8 cellular contexts compared by ENCODE assay signal in the genomic region with DNA sequence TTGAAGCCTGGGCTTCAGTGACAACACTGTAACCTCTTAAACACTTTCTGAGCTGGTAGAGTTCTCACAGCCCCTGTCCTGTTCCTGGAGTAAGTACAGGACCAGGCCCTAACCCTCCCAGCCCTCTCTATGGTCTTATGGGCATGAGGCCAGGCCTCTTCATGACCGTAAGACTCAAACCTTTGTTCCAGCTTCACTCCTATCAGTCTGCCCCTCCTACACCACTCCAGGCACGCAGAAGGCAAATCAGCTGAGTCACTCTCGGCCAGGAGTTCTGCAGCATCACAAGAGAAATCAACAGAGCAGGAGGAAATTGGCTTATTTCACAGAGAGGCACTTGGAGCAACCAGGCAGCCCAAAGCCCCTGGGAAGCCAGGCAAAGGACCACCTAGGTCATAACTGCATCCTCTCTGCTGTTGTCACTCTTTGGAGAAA. TPM values are rescaled to one million over a fixed set of nuclear protein-coding genes. Genes with fewer than 3 reads are reported as not detected.
DNase-seq lines count a peak whose midpoint lies in the region; ATAC-seq and TF ChIP-seq lines count a peak whose summit lies in the region.

No MANE protein-coding gene starts in this region.

- H3K4me3 Mint-ChIP-seq in MCF 10A (ENCODE audit: unreplicated experiment) (no peak overlapping the region), neural progenitor cell (no peak overlapping the region)
- no peak overlapping the region for H3K4me3 Mint-ChIP-seq in stimulated activated memory B cell treated with anti-CD40 and anti-IgM and Interleukin-4, amounts not matched to agents 10 μg/mL and 1 μg/mL and 100 μg/mL, for 72 hours

- H3K4me2 ChIP-seq in neural progenitor cell: no peak overlapping the region

- no peak overlapping the region for H3K4me3 ChIP-seq in neural progenitor cell

- H3K36me3 ChIP-seq in neural progenitor cell: no peaks in the 10 kb centered on the region

- H3K27ac ChIP-seq in neural progenitor cell: no peak overlapping the region

- no peaks in the 10 kb centered on the region for H3K27me3 ChIP-seq in neural progenitor cell

- no peaks in the 10 kb centered on the region for H3K79me2 ChIP-seq in neural progenitor cell (ENCODE audit: low read depth)

- TF ChIP-seq CTCF in MCF 10A (IDR thresholded peaks at IDR 0.05; ENCODE audit: unreplicated experiment): no peak
- TF ChIP-seq CTCF in neural progenitor cell (IDR thresholded peaks at IDR 0.05): no peak

- DNase-seq in DMS79 treated with DMSO at 0.1 percent for 48 hours (lab: John Stamatoyannopoulos, UW): peak; percentile 74
- peak; percentile 38 for DNase-seq in NCI-H2107 treated with DMSO at 0.1 percent for 48 hours (lab: John Stamatoyannopoulos, UW; ENCODE audit: unreplicated experiment)
- peak; percentile 54 for DNase-seq in MCF 10A (ENCODE audit: unreplicated experiment)
- DNase-seq in neural progenitor cell (ENCODE audit: low spot score): peak; percentile 41

- H3K4me1 Mint-ChIP-seq in MCF 10A (ENCODE audit: insufficient read depth, unreplicated experiment) (peaks cover 16% of the 10 kb centered on the region), neural progenitor cell (peaks cover 19% of the 10 kb centered on the region)
- peaks cover 11% of the 10 kb centered on the region for H3K4me1 Mint-ChIP-seq in stimulated activated memory B cell treated with anti-CD40 and anti-IgM and Interleukin-4, amounts not matched to agents 10 μg/mL and 1 μg/mL and 100 μg/mL, for 72 hours

- H3F3A ChIP-seq in neural progenitor cell (ENCODE audit: low read depth): no peaks in the 10 kb centered on the region

- POLR2A ChIA-PET in MCF 10A (lab: Yijun Ruan, JAX): interaction anchor here (0.7 to 2.3 kb wide), 7 partner anchors 9 to 49 kb away, joined by 3 to 5 read pairs (median 4); a partner anchor contains a TSS

- H3K9me3 Mint-ChIP-seq in MCF 10A (ENCODE audit: unreplicated experiment): no peaks in the 10 kb centered on the region
- H3K9me3 Mint-ChIP-seq in neural progenitor cell: no peaks in the 10 kb centered on the region
- H3K9me3 Mint-ChIP-seq in stimulated activated memory B cell treated with anti-CD40 and anti-IgM and Interleukin-4, amounts not matched to agents 10 μg/mL and 1 μg/mL and 100 μg/mL, for 72 hours: no peaks in the 10 kb centered on the region

- no peak overlapping the region for H3K9ac ChIP-seq in neural progenitor cell

- H3K27me3 Mint-ChIP-seq in MCF 10A (ENCODE audit: insufficient read depth, unreplicated experiment) (peaks cover 17% of the 10 kb centered on the region), neural progenitor cell (ENCODE audit: insufficient read depth, low read depth) (no peaks in the 10 kb centered on the region)
- peaks cover 41% of the 10 kb centered on the region for H3K27me3 Mint-ChIP-seq in stimulated activated memory B cell treated with anti-CD40 and anti-IgM and Interleukin-4, amounts not matched to agents 10 μg/mL and 1 μg/mL and 100 μg/mL, for 72 hours

- intact Hi-C loops in MCF 10A (cut with micrococcal nuclease): no loop called here

- ATAC-seq in stimulated activated memory B cell treated with anti-CD40 and anti-IgM and Interleukin-4, amounts not matched to agents 10 μg/mL and 1 μg/mL and 100 μg/mL, for 72 hours: no peak
- no peak for ATAC-seq in GM18519 (IDR thresholded peaks at IDR 0.05; ENCODE audit: low FRiP score, unreplicated experiment)
- ATAC-seq in HG02759 (IDR thresholded peaks at IDR 0.05; ENCODE audit: unreplicated experiment): no peak
- ATAC-seq in GM21737 (IDR thresholded peaks at IDR 0.05; ENCODE audit: unreplicated experiment): no peak

- H3K4me1 ChIP-seq in neural progenitor cell: peaks cover 18% of the 10 kb centered on the region

- no peaks in the 10 kb centered on the region for H4K20me1 ChIP-seq in neural progenitor cell (ENCODE audit: low read depth)

- peak overlapping the region; percentile 72 for H2AFZ ChIP-seq in neural progenitor cell (replicated peaks)

- no TSS peak for BruUV-seq in MCF 10A (replicated peaks; lab: Mats Ljungman, UMichigan)

- CTCF ChIA-PET in MCF 10A (lab: Yijun Ruan, JAX): interaction anchor here (0.5 to 1.2 kb wide), 5 partner anchors 11 to 90 kb away, joined by 3 read pairs; a partner anchor contains a TSS

- H3K27ac Mint-ChIP-seq in MCF 10A (ENCODE audit: low read depth, unreplicated experiment) (peak overlapping the region; percentile 63), neural progenitor cell (peak overlapping the region; percentile 21)
- H3K27ac Mint-ChIP-seq in stimulated activated memory B cell treated with anti-CD40 and anti-IgM and Interleukin-4, amounts not matched to agents 10 μg/mL and 1 μg/mL and 100 μg/mL, for 72 hours: no peak overlapping the region

- no peaks in the 10 kb centered on the region for H3K9me3 ChIP-seq in neural progenitor cell (ENCODE audit: low read depth)

- H3K36me3 Mint-ChIP-seq in MCF 10A (ENCODE audit: insufficient read depth, unreplicated experiment) (no peaks in the 10 kb centered on the region), neural progenitor cell (no peaks in the 10 kb centered on the region)
- no peaks in the 10 kb centered on the region for H3K36me3 Mint-ChIP-seq in stimulated activated memory B cell treated with anti-CD40 and anti-IgM and Interleukin-4, amounts not matched to agents 10 μg/mL and 1 μg/mL and 100 μg/mL, for 72 hours

RNA-seq across cellular contexts. Expression of a gene that starts 25.3 kb away (rescaled TPM):
- total RNA-seq in MCF 10A (2022) (27.1 and 27.2 TPM in 2 replicates), neural progenitor cell (ENCODE audit: low replicate concordance) (76.1 TPM in 2 replicates)
